ENCODE assay signal across 1 cellular context in genomic region chr3:152937234-152937633, GRCh38.
TF ChIP-seq lines count a peak whose summit lies in the region.

No MANE protein-coding gene starts in this region.

TF ChIP-seq in HCT116, 20 proteins besides CTCF, POLR2A, EP300 and RAD21 (continued from another document):
- TF ChIP-seq REST (IDR thresholded peaks at IDR 0.05; ENCODE audit: low read depth), result no peak
- no peak for TF ChIP-seq SRF (IDR thresholded peaks at IDR 0.05; ENCODE audit: low read depth)
- TF ChIP-seq TCF7L2 (IDR thresholded peaks at IDR 0.05; ENCODE audit: borderline replicate concordance, extremely low read depth, insufficient read depth, insufficient read length), result no peak
- no peak for TF ChIP-seq ELF1 (IDR thresholded peaks at IDR 0.05; ENCODE audit: borderline replicate concordance, low read depth)
- TF ChIP-seq EGR1 (IDR thresholded peaks at IDR 0.05; ENCODE audit: low read depth), result no peak
- no peak for TF ChIP-seq EZH2phosphoT487 (IDR thresholded peaks at IDR 0.05; ENCODE audit: borderline replicate concordance)
- no peak for TF ChIP-seq POLR2AphosphoS5 (IDR thresholded peaks at IDR 0.05; ENCODE audit: low read depth, low read length)
- TF ChIP-seq CEBPB (IDR thresholded peaks at IDR 0.05; ENCODE audit: low read depth), result no peak
- TF ChIP-seq EZH2 (IDR thresholded peaks at IDR 0.05), result no peak
- TF ChIP-seq ZBTB33 (IDR thresholded peaks at IDR 0.05; ENCODE audit: extremely low read depth, insufficient replicate concordance, low read length), result no peak
TF ChIP-seq in HCT116: peak in this region for 0.
